ENCODE assay signal across 18 cellular contexts in the genomic region with DNA sequence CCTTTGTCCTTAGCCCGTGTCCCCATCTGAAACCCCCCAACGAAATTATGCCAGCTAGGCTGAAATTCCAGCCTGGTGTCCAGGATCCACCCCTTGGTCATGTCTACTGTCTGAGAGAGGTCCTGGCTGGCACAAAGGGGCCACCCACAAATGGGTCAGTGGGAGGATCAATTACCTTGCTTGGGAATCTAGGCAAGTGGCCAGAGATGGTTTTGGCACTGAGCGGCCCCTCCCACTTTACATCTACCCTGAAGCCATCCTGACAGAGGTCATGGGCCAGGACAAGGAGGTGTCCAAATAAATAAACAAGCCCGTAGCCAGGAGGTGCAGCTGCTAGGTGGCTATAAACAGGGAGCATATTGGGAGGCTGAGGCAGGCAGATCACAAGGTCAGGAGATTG.
DNase-seq lines count a peak whose midpoint lies in the region; ATAC-seq, FAIRE-seq and TF ChIP-seq lines count a peak whose summit lies in the region.
"Had no signal": no experiment of that assay in that cellular context is flagged by ENCODE, and none has a peak within 500 bp of the region (broad histone marks: within the 10 kb centered on the region; RNA-seq: fewer than 3 reads in every experiment).

No MANE protein-coding gene starts in this region.

- peaks cover 13% of the 10 kb centered on the region for H3K27me3 ChIP-seq in IMR-90 (ENCODE audit: control insufficient read depth, insufficient read depth, low read length)
- no peaks in the 10 kb centered on the region for H3K27me3 ChIP-seq in neural progenitor cell

- H3K79me1 ChIP-seq in IMR-90 (ENCODE audit: low read depth in 1 of 2, low read length in 2 of 2): no peaks in the 10 kb centered on the region

- H4K20me1 ChIP-seq in IMR-90 (ENCODE audit: insufficient read depth, low read length) (no peaks in the 10 kb centered on the region), neural progenitor cell (ENCODE audit: low read depth) (no peaks in the 10 kb centered on the region)

- no peak overlapping the region for H3K27ac ChIP-seq in IMR-90 (ENCODE audit: insufficient read depth, low read length)
- H3K27ac ChIP-seq in neural progenitor cell: no peak overlapping the region

- peak overlapping the region; percentile 62 for H2AK9ac ChIP-seq in IMR-90 (replicated peaks; ENCODE audit: low read depth, low read length, poor library complexity)

- H3K36me3 Mint-ChIP-seq in chondrocyte (ENCODE audit: low read depth): peaks cover 5% of the 10 kb centered on the region
- peaks cover 6% of the 10 kb centered on the region for H3K36me3 Mint-ChIP-seq in neural progenitor cell
- H3K36me3 Mint-ChIP-seq in natural killer cell treated with Interleukin-12 subunit alpha and Interleukin-12 subunit beta and Interleukin-15 and Interleukin-18, amount 100 ng/mL, for 72 hours: no peaks in the 10 kb centered on the region
- no peaks in the 10 kb centered on the region for H3K36me3 Mint-ChIP-seq in activated CD4-positive, alpha-beta memory T cell treated with anti-CD3 and anti-CD28 coated beads, Interleukin-2, amount 10 ng/mL, durations not matched to agents 7 days and 5 days (ENCODE audit: low read depth)
- H3K36me3 Mint-ChIP-seq: CD14-positive monocyte; CD8-positive, alpha-beta T cell had no signal

- no peak overlapping the region for H3K18ac ChIP-seq in IMR-90 (ENCODE audit: low read depth, low read length)

- H3K79me2 ChIP-seq in neural progenitor cell (ENCODE audit: low read depth): no peaks in the 10 kb centered on the region

- no peak overlapping the region; the same call in 1 of the 2 replicates for H4K91ac ChIP-seq in IMR-90 (ENCODE audit: insufficient read depth, low read depth, low read length)

- no peak overlapping the region for H2BK15ac ChIP-seq in IMR-90 (ENCODE audit: low read depth, low read length)

- no peak for DNase-seq in IMR-90
- peak; percentile 41 for DNase-seq in chondrocyte (ENCODE audit: low spot score)
- no peak for DNase-seq in neural progenitor cell (ENCODE audit: low spot score)
- no peak for DNase-seq in urothelium cell line (ENCODE audit: low spot score)
- DNase-seq in natural killer cell treated with Interleukin-12 subunit alpha and Interleukin-12 subunit beta and Interleukin-15 and Interleukin-18, amount 100 ng/mL, for 72 hours (ENCODE audit: low spot score): no peak
- no peak for DNase-seq in iPS-NIHi11 (ENCODE audit: low spot score)
- no peak for DNase-seq in activated CD4-positive, alpha-beta memory T cell treated with anti-CD3 and anti-CD28 coated beads, Interleukin-2, amount 10 ng/mL, durations not matched to agents 7 days and 5 days
- DNase-seq: CD8-positive, alpha-beta T cell; COR-L47; DMS153; DMS79 treated with DMSO at 0.1 percent for 48 hours; EL; GOT3; H9 had no signal

- no peak overlapping the region for H2BK5ac ChIP-seq in IMR-90 (ENCODE audit: low read depth, low read length, poor library complexity, severe bottlenecking)

- TF ChIP-seq POLR2A in IMR-90 (IDR thresholded peaks at IDR 0.05; ENCODE audit: low read depth, low read length): no peak

- H3K9me3 Mint-ChIP-seq in chondrocyte (ENCODE audit: low read depth) (peaks cover 14% of the 10 kb centered on the region), neural progenitor cell (peaks cover 18% of the 10 kb centered on the region)
- peaks cover 5% of the 10 kb centered on the region for H3K9me3 Mint-ChIP-seq in natural killer cell treated with Interleukin-12 subunit alpha and Interleukin-12 subunit beta and Interleukin-15 and Interleukin-18, amount 100 ng/mL, for 72 hours
- peaks cover 17% of the 10 kb centered on the region for H3K9me3 Mint-ChIP-seq in activated CD4-positive, alpha-beta memory T cell treated with anti-CD3 and anti-CD28 coated beads, Interleukin-2, amount 10 ng/mL, durations not matched to agents 7 days and 5 days

- ATAC-seq in IMR-90 (ENCODE audit: low read depth): no peak
- ATAC-seq in natural killer cell treated with Interleukin-12 subunit alpha and Interleukin-12 subunit beta and Interleukin-15 and Interleukin-18, amount 100 ng/mL, for 72 hours: no peak
- ATAC-seq: CD8-positive, alpha-beta T cell had no signal

- dilution Hi-C loops in IMR-90 (cut with HindIII; ENCODE audit: low sequenced_read_pairs, unreplicated experiment): no loop called here

- H3K36me3 ChIP-seq in IMR-90 (ENCODE audit: control insufficient read depth, insufficient read depth, low read length): no peaks in the 10 kb centered on the region
- H3K36me3 ChIP-seq in neural progenitor cell: peaks cover 3% of the 10 kb centered on the region

- no peak overlapping the region for H3K4ac ChIP-seq in IMR-90 (ENCODE audit: low read depth, low read length)

- H3K9me3 ChIP-seq in IMR-90 (ENCODE audit: control insufficient read depth, insufficient read depth, low read length) (peaks cover 12% of the 10 kb centered on the region), neural progenitor cell (ENCODE audit: low read depth) (peaks cover 7% of the 10 kb centered on the region)

- no peak overlapping the region for H3K4me3 ChIP-seq in IMR-90 (ENCODE audit: insufficient read depth, low read depth, low read length)
- no peak overlapping the region for H3K4me3 ChIP-seq in neural progenitor cell

- H3K56ac ChIP-seq in IMR-90 (ENCODE audit: extremely low read depth, insufficient read depth, low read length): no peak overlapping the region

- no peak overlapping the region for H3K14ac ChIP-seq in IMR-90 (replicated peaks; ENCODE audit: low read depth, low read length)

- no peak for TF ChIP-seq RAD21 in IMR-90 (IDR thresholded peaks at IDR 0.05; ENCODE audit: low read length)

- FAIRE-seq in urothelium cell line (lab: Jason Lieb, UNC): peak; percentile 85
- FAIRE-seq: D721Med, G401.6, GM12892 had no signal

- H4K8ac ChIP-seq in IMR-90 (ENCODE audit: low read depth in 2 of 2, low read length in 2 of 2): no peak overlapping the region; a peak in 1 of 4 replicates

- H3K9ac ChIP-seq in IMR-90 (ENCODE audit: low read depth, low read length) (no peak overlapping the region), neural progenitor cell (no peak overlapping the region)

- no peak overlapping the region for H3K23ac ChIP-seq in IMR-90 (ENCODE audit: low read depth, low read length)

- H3K27ac Mint-ChIP-seq in chondrocyte (ENCODE audit: unreplicated experiment) (no peak overlapping the region), neural progenitor cell (peak overlapping the region; percentile 14)
- H3K27ac Mint-ChIP-seq in natural killer cell treated with Interleukin-12 subunit alpha and Interleukin-12 subunit beta and Interleukin-15 and Interleukin-18, amount 100 ng/mL, for 72 hours: no peak overlapping the region
- H3K27ac Mint-ChIP-seq in activated CD4-positive, alpha-beta memory T cell treated with anti-CD3 and anti-CD28 coated beads, Interleukin-2, amount 10 ng/mL, durations not matched to agents 7 days and 5 days: no peak overlapping the region
- H3K27ac Mint-ChIP-seq: CD8-positive, alpha-beta T cell; H9 had no signal

- BruUV-seq in IMR-90 (replicated peaks; lab: Mats Ljungman, UMichigan): no TSS peak

- TF ChIP-seq CTCF in IMR-90 (conservative IDR thresholded peaks at IDR 0.05; ENCODE audit: low read depth, low read length): no peak
- TF ChIP-seq CTCF in chondrocyte (IDR thresholded peaks at IDR 0.05): no peak
- TF ChIP-seq CTCF in neural progenitor cell (IDR thresholded peaks at IDR 0.05): no peak

- no peak overlapping the region for H2AK5ac ChIP-seq in IMR-90 (ENCODE audit: low read depth, low read length)

- POLR2A ChIA-PET in IMR-90 (lab: Charles Lee; ENCODE audit: unreplicated experiment): no interaction called here
- POLR2A ChIA-PET in activated CD4-positive, alpha-beta memory T cell treated with anti-CD3 and anti-CD28 coated beads, Interleukin-2, amount 10 ng/mL, durations not matched to agents 7 days and 5 days (lab: Charles Lee): no interaction called here

- no peak overlapping the region for H2AFZ ChIP-seq in IMR-90 (replicated peaks; ENCODE audit: low read length, poor library complexity)
- no peak overlapping the region for H2AFZ ChIP-seq in neural progenitor cell (replicated peaks)

- H3K4me1 ChIP-seq in IMR-90 (ENCODE audit: control insufficient read depth, insufficient read depth, low read length) (peaks cover 12% of the 10 kb centered on the region), neural progenitor cell (peaks cover 27% of the 10 kb centered on the region)

- no peak overlapping the region for H3K4me3 Mint-ChIP-seq in chondrocyte (ENCODE audit: unreplicated experiment)
- no peak overlapping the region for H3K4me3 Mint-ChIP-seq in neural progenitor cell
- no peak overlapping the region for H3K4me3 Mint-ChIP-seq in natural killer cell treated with Interleukin-12 subunit alpha and Interleukin-12 subunit beta and Interleukin-15 and Interleukin-18, amount 100 ng/mL, for 72 hours
- no peak overlapping the region for H3K4me3 Mint-ChIP-seq in activated CD4-positive, alpha-beta memory T cell treated with anti-CD3 and anti-CD28 coated beads, Interleukin-2, amount 10 ng/mL, durations not matched to agents 7 days and 5 days
- H3K4me3 Mint-ChIP-seq: CD14-positive monocyte; CD8-positive, alpha-beta T cell; H9 had no signal

- no peak overlapping the region for H4K5ac ChIP-seq in IMR-90 (ENCODE audit: low read depth, low read length)

- no peak overlapping the region for H2BK120ac ChIP-seq in IMR-90 (ENCODE audit: low read depth, low read length)

- H3K4me1 Mint-ChIP-seq in chondrocyte (ENCODE audit: low read depth) (peaks cover 42% of the 10 kb centered on the region), neural progenitor cell (peaks cover 51% of the 10 kb centered on the region)
- H3K4me1 Mint-ChIP-seq in natural killer cell treated with Interleukin-12 subunit alpha and Interleukin-12 subunit beta and Interleukin-15 and Interleukin-18, amount 100 ng/mL, for 72 hours (ENCODE audit: low read depth in 2 of 2): peaks cover 0 to 3% of the 10 kb centered on the region in 2 donors
- no peaks in the 10 kb centered on the region for H3K4me1 Mint-ChIP-seq in activated CD4-positive, alpha-beta memory T cell treated with anti-CD3 and anti-CD28 coated beads, Interleukin-2, amount 10 ng/mL, durations not matched to agents 7 days and 5 days
- H3K4me1 Mint-ChIP-seq: CD14-positive monocyte had no signal

- H3K4me2 ChIP-seq in IMR-90 (ENCODE audit: low read depth, low read length) (no peak overlapping the region), neural progenitor cell (no peak overlapping the region)

- no CpG with 5 or more reads among the region's 4 CpGs for WGBS in IMR-90 (ENCODE audit: extremely low coverage in 2 of 2, insufficient read length in 1 of 2), 2 experiments

- peaks cover 34% of the 10 kb centered on the region for H3F3A ChIP-seq in neural progenitor cell (ENCODE audit: low read depth)

- no peaks in the 10 kb centered on the region for H3K27me3 Mint-ChIP-seq in chondrocyte (ENCODE audit: low read depth)
- peaks cover 33% of the 10 kb centered on the region for H3K27me3 Mint-ChIP-seq in neural progenitor cell (ENCODE audit: insufficient read depth, low read depth)
- peaks cover 5 to 11% of the 10 kb centered on the region in 2 donors for H3K27me3 Mint-ChIP-seq in natural killer cell treated with Interleukin-12 subunit alpha and Interleukin-12 subunit beta and Interleukin-15 and Interleukin-18, amount 100 ng/mL, for 72 hours
- H3K27me3 Mint-ChIP-seq in activated CD4-positive, alpha-beta memory T cell treated with anti-CD3 and anti-CD28 coated beads, Interleukin-2, amount 10 ng/mL, durations not matched to agents 7 days and 5 days: no peaks in the 10 kb centered on the region

- in situ Hi-C loops in IMR-90 (cut with MboI; ENCODE audit: low sequenced_read_pairs): no loop called here

- intact Hi-C loops in IMR-90 (cut with micrococcal nuclease): no loop called here

- CTCF ChIA-PET in IMR-90 (lab: Yijun Ruan, JAX): no interaction called here
- CTCF ChIA-PET in activated CD4-positive, alpha-beta memory T cell treated with anti-CD3 and anti-CD28 coated beads, Interleukin-2, amount 10 ng/mL, durations not matched to agents 7 days and 5 days (lab: Charles Lee): no interaction called here

- peaks cover 12% of the 10 kb centered on the region for H3K9me1 ChIP-seq in IMR-90 (ENCODE audit: insufficient read depth, low read length)

- H2BK20ac ChIP-seq in IMR-90 (ENCODE audit: low read depth, low read length): no peak overlapping the region; the same call in 1 of the 2 replicates
